8 cellular contexts compared by ENCODE assay signal in genomic region chr1:15849775-15850449, GRCh38. TPM values are rescaled to one million over a fixed set of nuclear protein-coding genes. Genes with fewer than 3 reads are reported as not detected.
DNase-seq lines count a peak whose midpoint lies in the region; ATAC-seq, FAIRE-seq and TF ChIP-seq lines count a peak whose summit lies in the region.

No MANE protein-coding gene starts in this region.

- peaks cover 8% of the 10 kb centered on the region for H3K23me2 ChIP-seq in H1 (ENCODE audit: low read depth, low read length)

- FAIRE-seq in GM12892 (lab: Jason Lieb, UNC) (peak; percentile 63), H1 (lab: Jason Lieb, UNC) (no peak)

- H3K4me3 ChIP-seq in H1 (ENCODE audit: extremely low read depth in 1 of 4, insufficient read depth in 2 of 4, low read depth in 3 of 4, low read length in 4 of 4): peak overlapping the region; percentile 47 to 76 (median 60)
- peak overlapping the region; percentile 77 to 91 for H3K4me3 ChIP-seq in mucosa of rectum (ENCODE audit: low read length in 2 of 2)
- H3K4me3 ChIP-seq in testis: peak overlapping the region; percentile 84 to 99

- no peaks in the 10 kb centered on the region for H3K36me3 Mint-ChIP-seq in WTC11

- no peak overlapping the region for H2BK120ac ChIP-seq in H1 (replicated peaks; ENCODE audit: low read depth, low read length)

- ATAC-seq in WTC11: peak; percentile 43
- ATAC-seq in GM19328 (IDR thresholded peaks at IDR 0.05; ENCODE audit: unreplicated experiment): no peak

- H3K79me1 ChIP-seq in H1 (ENCODE audit: low read depth, low read length): peaks cover 3% of the 10 kb centered on the region; the same call in 1 of the 2 replicates

- POLR2A ChIA-PET in WTC11 (lab: Charles Lee): interaction anchor here (1.0 to 3.6 kb wide), 7 partner anchors 13 to 93 kb away, joined by 4 to 51 read pairs (median 7); no protein-coding TSS in a partner anchor
- POLR2A ChIA-PET in H1 (lab: Charles Lee; ENCODE audit: partially characterized antibody): interaction anchor here (0.6 to 6.0 kb wide), 19 partner anchors 10 to 106 kb away, joined by 3 to 87 read pairs (median 5); no protein-coding TSS in a partner anchor

- no peaks in the 10 kb centered on the region; a peak in 1 of 8 replicates for H3K36me3 ChIP-seq in H1 (ENCODE audit: control insufficient read depth in 2 of 4, insufficient read depth in 4 of 4, low read length in 3 of 4)
- no peaks in the 10 kb centered on the region for H3K36me3 ChIP-seq in mucosa of rectum (ENCODE audit: control insufficient read depth in 2 of 2, insufficient read depth in 2 of 2, low read length in 2 of 2)
- no peaks in the 10 kb centered on the region for H3K36me3 ChIP-seq in testis (ENCODE audit: low read depth, missing control alignments)

- H4K91ac ChIP-seq in H1 (replicated peaks; ENCODE audit: insufficient read length, low read length): peak overlapping the region; percentile 46

- no peak overlapping the region for H3K14ac ChIP-seq in H1 (ENCODE audit: insufficient read length)

- TF ChIP-seq CTCF in 22Rv1 (IDR thresholded peaks at IDR 0.05) (no peak), WTC11 (IDR thresholded peaks at IDR 0.05) (no peak), H1 (IDR thresholded peaks at IDR 0.05; ENCODE audit: control extremely low read depth in 1 of 3, insufficient read depth in 1 of 3, low read depth in 1 of 3, low read length in 3 of 3) (no peak), testis (IDR thresholded peaks at IDR 0.05) (peak in 1 of 3 experiments; percentile 1)

- no peaks in the 10 kb centered on the region for H3K9me3 Mint-ChIP-seq in WTC11

- peaks cover 0 to 4% of the 10 kb centered on the region in 2 experiments for H4K20me1 ChIP-seq in H1 (replicated peaks in 1 of 2; ENCODE audit: control insufficient read depth in 1 of 2, insufficient read depth in 2 of 2, low read length in 2 of 2)

- H3K27me3 Mint-ChIP-seq in WTC11 (ENCODE audit: low read depth): peaks cover 5% of the 10 kb centered on the region; the same call in 1 of the 2 replicates

- peak overlapping the region; percentile 98; the same call in 1 of the 2 replicates for H4K8ac ChIP-seq in H1 (ENCODE audit: extremely low read depth, insufficient read depth, low read length)

- peak overlapping the region; percentile 92 for H3K4me3 Mint-ChIP-seq in WTC11

- H3K27me3 ChIP-seq in H1 (replicated peaks in 1 of 4; ENCODE audit: control insufficient read depth in 3 of 4, extremely low read depth in 1 of 4, insufficient read depth in 3 of 4, low read length in 3 of 4): no peaks in the 10 kb centered on the region; a peak in 1 of 7 replicates
- H3K27me3 ChIP-seq in mucosa of rectum (ENCODE audit: control insufficient read depth in 2 of 2, insufficient read depth in 2 of 2, low read length in 2 of 2): no peaks in the 10 kb centered on the region
- H3K27me3 ChIP-seq in testis: no peaks in the 10 kb centered on the region

- peak overlapping the region; percentile 60; the same call in 1 of the 2 replicates for H2BK12ac ChIP-seq in H1 (ENCODE audit: low read depth, low read length)

- intact Hi-C loops in testis (cut with DNase I; ENCODE audit: low total_unique reads): no loop called here

- peak overlapping the region; percentile 72 to 94 for H3K4me2 ChIP-seq in H1 (ENCODE audit: insufficient read depth in 1 of 2, low read depth in 2 of 2, low read length in 2 of 2)

- peaks cover 32% of the 10 kb centered on the region for H3K4me1 Mint-ChIP-seq in WTC11

- DNase-seq in GM12892 (ENCODE audit: insufficient read length): no peak
- DNase-seq in NCI-H2227 treated with DMSO at 0.1 percent for 48 hours (lab: John Stamatoyannopoulos, UW): peak; percentile 81
- DNase-seq in WTC11 (ENCODE audit: low spot score): peak; percentile 65
- DNase-seq in H1 (ENCODE audit: low read depth in 1 of 2, low spot score in 2 of 2): peak in 1 of 2 experiments; percentile 64
- peak; percentile 77 for DNase-seq in testis

- no peak for TF ChIP-seq RAD21 in H1 (IDR thresholded peaks at IDR 0.05 in 1 of 2, conservative IDR thresholded peaks at IDR 0.05 in 1 of 2; ENCODE audit: low read depth in 2 of 2, low read length in 2 of 2)

- H3K56ac ChIP-seq in H1 (replicated peaks; ENCODE audit: insufficient read length, low read depth, low read length): no peak overlapping the region

- H3K27ac ChIP-seq in 22Rv1: peak overlapping the region; percentile 98
- H3K27ac ChIP-seq in H1 (ENCODE audit: low read depth, low read length): peak overlapping the region; percentile 87
- peak overlapping the region; percentile 90 to 95 for H3K27ac ChIP-seq in mucosa of rectum (ENCODE audit: low read depth in 2 of 2, low read length in 2 of 2)
- H3K27ac ChIP-seq in testis: peak overlapping the region; percentile 96 to 97

- peak overlapping the region; percentile 100 for H3K27ac Mint-ChIP-seq in WTC11

- TF ChIP-seq POLR2A in GM12892 (IDR thresholded peaks at IDR 0.05; ENCODE audit: low read depth, low read length): peak; percentile 13; the same call in 1 of the 2 replicates
- TF ChIP-seq POLR2A in H1 (IDR thresholded peaks at IDR 0.05; ENCODE audit: control extremely low read depth in 1 of 2, low read depth in 2 of 2, low read length in 2 of 2): peak; percentile 49 to 70; a peak in 2 of 3 replicates
- TF ChIP-seq POLR2A in testis (IDR thresholded peaks at IDR 0.05): no peak

- peak overlapping the region; percentile 55 for H2BK5ac ChIP-seq in H1 (ENCODE audit: low read depth, low read length)

- peak overlapping the region; percentile 8; the same call in 1 of the 2 replicates for H2AK5ac ChIP-seq in H1 (ENCODE audit: low read depth, low read length)

- H3K18ac ChIP-seq in H1 (ENCODE audit: extremely low read depth, low read length): peak overlapping the region; percentile 1

- CTCF ChIA-PET in WTC11 (lab: Charles Lee): interaction anchor here (1.2 to 4.5 kb wide), 7 partner anchors 15 to 88 kb away, joined by 3 to 20 read pairs (median 7); no protein-coding TSS in a partner anchor
- CTCF ChIA-PET in H1 (lab: Charles Lee; ENCODE audit: partially characterized antibody): interaction anchor here (0.7 to 1.7 kb wide), 6 partner anchors 11 to 33 kb away, joined by 3 to 7 read pairs (median 4); no protein-coding TSS in a partner anchor

- H3K9me3 ChIP-seq in H1 (ENCODE audit: insufficient read depth in 2 of 2, low read depth in 1 of 2, low read length in 1 of 2): no peaks in the 10 kb centered on the region
- no peaks in the 10 kb centered on the region for H3K9me3 ChIP-seq in mucosa of rectum (ENCODE audit: control insufficient read depth in 2 of 2, low read length in 2 of 2)
- no peaks in the 10 kb centered on the region for H3K9me3 ChIP-seq in testis

- peak overlapping the region; percentile 52 for H4K5ac ChIP-seq in H1 (ENCODE audit: insufficient read length, low read depth, low read length)

- TF ChIP-seq EP300 in H1 (IDR thresholded peaks at IDR 0.05; ENCODE audit: borderline replicate concordance in 1 of 2, low read depth in 2 of 2, low read length in 2 of 2): no peak

- H3K23ac ChIP-seq in H1 (ENCODE audit: insufficient read length): no peak overlapping the region

- no peak overlapping the region for H2BK15ac ChIP-seq in H1 (ENCODE audit: low read length)

- H3K4ac ChIP-seq in H1 (replicated peaks; ENCODE audit: insufficient read length, low read depth, low read length): no peak overlapping the region

- H2BK20ac ChIP-seq in H1 (ENCODE audit: low read length): no peak overlapping the region

- peak overlapping the region; percentile 73 to 91 (median 82) for H3K9ac ChIP-seq in H1 (replicated peaks in 1 of 4; ENCODE audit: extremely low read depth in 1 of 4, low read depth in 3 of 4, low read length in 3 of 4)
- peak overlapping the region; percentile 96 to 98 for H3K9ac ChIP-seq in mucosa of rectum (ENCODE audit: low read depth in 1 of 2, low read length in 2 of 2)

- 4% methylated on average over 16 of the region's 16 CpGs; no CpG with 5 or more reads in 1 of the 2 experiments for WGBS in H1 (ENCODE audit: extremely low coverage in 1 of 2, insufficient coverage in 1 of 2, insufficient read length in 1 of 2, insufficient replicate concordance in 2 of 2, low coverage in 1 of 2, low lambda C conversion rate in 2 of 2, missing lambda C conversion rate in 1 of 2), 2 experiments
- 0% methylated on average over 16 of the region's 16 CpGs for WGBS in testis, 2 donors

- H3K4me1 ChIP-seq in H1 (replicated peaks in 1 of 4; ENCODE audit: control insufficient read depth in 3 of 4, insufficient read depth in 4 of 4, low read length in 3 of 4) (peaks cover 0 to 6% (median 2%) of the 10 kb centered on the region in 4 experiments; a peak in 2 of 7 replicates), mucosa of rectum (ENCODE audit: control insufficient read depth in 2 of 2, insufficient read depth in 2 of 2, low read length in 2 of 2) (peaks cover 18 to 19% of the 10 kb centered on the region in 2 donors), testis (peaks cover 26% of the 10 kb centered on the region)

- peaks cover 0 to 67% of the 10 kb centered on the region in 2 experiments; a peak in 3 of 4 replicates for H3K79me2 ChIP-seq in H1 (ENCODE audit: control insufficient read depth in 1 of 2, insufficient read depth in 2 of 2, low read length in 2 of 2)

- H2AFZ ChIP-seq in H1 (ENCODE audit: low read length): peak overlapping the region; percentile 39

RNA-seq across cellular contexts. Expression of gene SPEN, which starts 2.4 kb away (rescaled TPM):
- 22.3 TPM for polyA plus RNA-seq in GM12892 (2012; ENCODE audit: missing spikeins)
- total RNA-seq in WTC11 (2021) (48.5 to 50.2 TPM (median 48.8 TPM) in 3 replicates), testis (10 to 100 TPM; 53.2 to 60.6 TPM)
- total RNA-seq in H1 (2021; fragmentation: NEBNext Ultra II Directional; extraction: Animal tissue kit (Norgen Biotek cat#: 25700)): 47.6 and 52.1 TPM in 2 replicates
- polyA plus RNA-seq in H1 (2011; rRNA removed) (12.5 and 13.6 TPM in 2 replicates), testis (ENCODE audit: insufficient read depth, low read depth, low replicate concordance) (54.8 TPM)
- polyA plus RNA-seq in H1 (2011; cell fraction: cytosol; rRNA removed): 7.8 TPM
- polyA plus RNA-seq in H1 (2011; cell fraction: nucleus; rRNA removed): 42.6 TPM
- polyA plus RNA-seq in H1 (2012, experiment 1 of 2): 32.8 to 43.0 TPM (median 38.8 TPM) in 4 replicates
- 1.2 TPM for polyA plus RNA-seq in H1 (2012, experiment 2 of 2)
- 25.4 TPM for polyA plus RNA-seq in H1 (2013, experiment 1 of 2)
- polyA plus RNA-seq in H1 (2013, experiment 2 of 2): 24.1 TPM
- 33.9 and 41.3 TPM in 2 replicates for polyA minus RNA-seq in H1 (2011; rRNA and poly(A)+ RNA removed)
- polyA minus RNA-seq in H1 (2011; cell fraction: cytosol; rRNA and poly(A)+ RNA removed): 27.7 TPM
- polyA minus RNA-seq in H1 (2011; cell fraction: nucleus; rRNA and poly(A)+ RNA removed): 42.9 TPM

RNA-seq across cellular contexts. Expression of gene UQCRHL, which starts 42.5 kb away (rescaled TPM):
- 7.8 TPM for polyA plus RNA-seq in GM12892 (2012; ENCODE audit: missing spikeins)
- total RNA-seq in WTC11 (2021): 2.6 to 3.8 TPM (median 2.7 TPM) in 3 replicates
- 3.4 and 3.9 TPM in 2 replicates for total RNA-seq in H1 (2021; fragmentation: NEBNext Ultra II Directional; extraction: Animal tissue kit (Norgen Biotek cat#: 25700))
- 2.6 and 3.7 TPM in 2 replicates for polyA plus RNA-seq in H1 (2011; rRNA removed)
- polyA plus RNA-seq in H1 (2011; cell fraction: cytosol; rRNA removed): 3.2 TPM
- polyA plus RNA-seq in H1 (2011; cell fraction: nucleus; rRNA removed): 1.4 TPM
- 4.7 to 48.6 TPM (median 15.9 TPM) in 4 replicates for polyA plus RNA-seq in H1 (2012, experiment 1 of 2)
- 0.83 TPM for polyA plus RNA-seq in H1 (2012, experiment 2 of 2)
- 3.7 TPM for polyA plus RNA-seq in H1 (2013, experiment 1 of 2)
- polyA plus RNA-seq in H1 (2013, experiment 2 of 2): 3.8 TPM
- polyA minus RNA-seq in H1 (2011; rRNA and poly(A)+ RNA removed): 0.68 and 0.73 TPM in 2 replicates
- 6.5 TPM for polyA minus RNA-seq in H1 (2011; cell fraction: cytosol; rRNA and poly(A)+ RNA removed)
- polyA minus RNA-seq in H1 (2011; cell fraction: nucleus; rRNA and poly(A)+ RNA removed): 1.2 TPM
- 1 to 10 TPM; 1.5 to 2.0 TPM for total RNA-seq in testis
- polyA plus RNA-seq in testis (ENCODE audit: insufficient read depth, low read depth, low replicate concordance): 2.5 TPM
